ENCODE assay signal across 15 cellular contexts in the genomic region with DNA sequence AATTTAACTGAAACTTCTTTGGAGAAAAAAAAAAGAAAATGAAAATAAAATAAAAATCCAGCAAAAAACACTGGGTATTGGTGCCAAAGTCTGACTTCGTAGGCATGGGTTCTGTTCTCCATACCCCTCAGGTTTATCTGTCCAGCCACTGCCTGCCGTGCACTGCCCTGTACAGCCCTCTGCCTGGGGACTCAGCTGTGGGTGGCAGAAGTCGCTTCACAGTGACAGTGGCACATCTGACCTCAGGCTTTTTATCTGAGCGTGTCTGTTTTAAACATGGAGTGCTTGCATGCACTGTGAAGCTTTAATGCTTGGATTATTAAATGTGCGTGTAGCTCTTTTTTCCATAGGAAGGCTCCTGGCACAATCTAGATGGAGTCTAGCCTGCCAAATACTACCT.
DNase-seq lines count a peak whose midpoint lies in the region; ATAC-seq and TF ChIP-seq lines count a peak whose summit lies in the region.
"Had no signal": no experiment of that assay in that cellular context is flagged by ENCODE, and none has a peak within 500 bp of the region (broad histone marks: within the 10 kb centered on the region; RNA-seq: fewer than 3 reads in every experiment).

No MANE protein-coding gene starts in this region.

- H3K36me3 Mint-ChIP-seq in H9 (ENCODE audit: insufficient read depth in 1 of 3, low read depth in 3 of 3) (no peaks in the 10 kb centered on the region), neural progenitor cell (no peaks in the 10 kb centered on the region)

- H4K91ac ChIP-seq in H9 (ENCODE audit: insufficient read length, low read depth, low read length) = no peak overlapping the region

- no peak overlapping the region for H4K8ac ChIP-seq in H9 (replicated peaks; ENCODE audit: insufficient read length, low read depth, low read length)

- H3K36me3 ChIP-seq in SK-N-MC (ENCODE audit: insufficient read depth, low read length) (no peaks in the 10 kb centered on the region), hepatocyte (replicated peaks; ENCODE audit: insufficient read depth, low read depth) (no peaks in the 10 kb centered on the region), neural progenitor cell (no peaks in the 10 kb centered on the region)

- H2BK120ac ChIP-seq in H9 (ENCODE audit: low read depth, low read length, poor library complexity, severe bottlenecking) = no peak overlapping the region

- peaks cover 65 to 83% of the 10 kb centered on the region in 2 experiments for H3K4me1 Mint-ChIP-seq in H9
- peaks cover 46% of the 10 kb centered on the region for H3K4me1 Mint-ChIP-seq in neural progenitor cell

- intact Hi-C loops in head of caudate nucleus (cut with DNase I) = no loop called here

- H3K14ac ChIP-seq in H9 (ENCODE audit: insufficient read depth, low read length) = no peak overlapping the region

- H2AFZ ChIP-seq in H9 (ENCODE audit: low read length) (no peak overlapping the region), hepatocyte (no peak overlapping the region), neural progenitor cell (replicated peaks) (no peak overlapping the region)

- H3K4me2 ChIP-seq in H9 (ENCODE audit: insufficient read depth, insufficient read length, low read length) = peak overlapping the region; percentile 18
- peak overlapping the region; percentile 69 for H3K4me2 ChIP-seq in hepatocyte
- H3K4me2 ChIP-seq in neural progenitor cell = peak overlapping the region; percentile 49

- no peak overlapping the region for H3K9ac ChIP-seq in H9 (ENCODE audit: extremely low read depth, insufficient read length, low read length)
- peak overlapping the region; percentile 41 for H3K9ac ChIP-seq in SK-N-MC (ENCODE audit: insufficient read length)
- no peak overlapping the region for H3K9ac ChIP-seq in neural progenitor cell

- no peak overlapping the region for H2BK20ac ChIP-seq in H9 (ENCODE audit: low read depth, low read length, poor library complexity, severe bottlenecking)

- H3K9me3 ChIP-seq in H9 (ENCODE audit: control insufficient read depth, low read depth, low read length) (no peaks in the 10 kb centered on the region), SK-N-MC (ENCODE audit: low read depth, low read length) (no peaks in the 10 kb centered on the region), hepatocyte (ENCODE audit: low read depth) (no peaks in the 10 kb centered on the region), neural progenitor cell (ENCODE audit: low read depth) (no peaks in the 10 kb centered on the region)
- H3K9me3 ChIP-seq: BLaER1 treated with 17β-estradiol and CSF1 and Interleukin-3, amounts not matched to agents 10 nM and 100 nM; psoas muscle had no signal

- H3F3A ChIP-seq in neural progenitor cell (ENCODE audit: low read depth) = peaks cover 27% of the 10 kb centered on the region

- H3K4me3 ChIP-seq in SK-N-MC (peak overlapping the region; percentile 73), hepatocyte (peak overlapping the region; percentile 12), neural progenitor cell (no peak overlapping the region)
- H3K4me3 ChIP-seq: psoas muscle had no signal

- H2BK12ac ChIP-seq in H9 (ENCODE audit: insufficient read length, low read depth, low read length) = no peak overlapping the region

- H3K27ac ChIP-seq in H9 (ENCODE audit: insufficient read length, low read depth, low read length) (no peak overlapping the region), SK-N-MC (peak overlapping the region; percentile 85), hepatocyte (peak overlapping the region; percentile 62), neural progenitor cell (no peak overlapping the region)
- H3K27ac ChIP-seq: psoas muscle had no signal

- H3K4ac ChIP-seq in H9 (ENCODE audit: low read depth, low read length) = no peak overlapping the region

- H3K27me3 Mint-ChIP-seq in H9 (ENCODE audit: low read depth) (no peaks in the 10 kb centered on the region), neural progenitor cell (ENCODE audit: insufficient read depth, low read depth) (no peaks in the 10 kb centered on the region)
- H3K27me3 Mint-ChIP-seq: activated CD4-positive, alpha-beta T cell treated with anti-CD3 and anti-CD28 coated beads, Interleukin-2, amount 10 ng/mL, durations not matched to agents 7 days and 5 days; memory B cell had no signal

- H3K4me1 ChIP-seq in H9 (ENCODE audit: insufficient read depth, low read length) (peaks cover 29% of the 10 kb centered on the region), hepatocyte (ENCODE audit: insufficient read depth) (peaks cover 33% of the 10 kb centered on the region), neural progenitor cell (peaks cover 52% of the 10 kb centered on the region)
- H3K4me1 ChIP-seq: psoas muscle had no signal

- no peak for DNase-seq in H9
- DNase-seq in SK-N-MC (ENCODE audit: low read depth, low spot score) = no peak
- no peak for DNase-seq in hepatocyte (ENCODE audit: low spot score)
- no peak for DNase-seq in neural progenitor cell (ENCODE audit: low spot score)
- DNase-seq in head of caudate nucleus = no peak
- DNase-seq in NOMO-1 treated with dmso at 0.1 percent for 144 hours (lab: John Stamatoyannopoulos, UW; ENCODE audit: unreplicated experiment) = no peak
- DNase-seq in T-helper 9 cell = no peak
- DNase-seq: activated CD4-positive, alpha-beta T cell treated with anti-CD3 and anti-CD28 coated beads, Interleukin-2, amount 10 ng/mL, durations not matched to agents 7 days and 5 days; NCI-H1694; psoas muscle; stimulated activated CD4-positive, alpha-beta T cell treated with anti-CD3 and anti-CD28 coated beads, Interleukin-2, amount 100 ng/mL, for 24 hours; stimulated activated naive CD4-positive, alpha-beta T cell had no signal

- no peak overlapping the region for H3K27ac Mint-ChIP-seq in H9
- no peak overlapping the region for H3K27ac Mint-ChIP-seq in neural progenitor cell
- H3K27ac Mint-ChIP-seq: activated CD4-positive, alpha-beta T cell treated with anti-CD3 and anti-CD28 coated beads, Interleukin-2, amount 10 ng/mL, durations not matched to agents 7 days and 5 days had no signal

- H3T11ph ChIP-seq in H9 (ENCODE audit: low read length) = no peak overlapping the region

- no peak overlapping the region for H3K56ac ChIP-seq in H9 (ENCODE audit: insufficient read length, low read depth, low read length)

- no peak overlapping the region for H2BK5ac ChIP-seq in H9 (ENCODE audit: insufficient read length, low read length)

- H3K79me2 ChIP-seq in H9 (ENCODE audit: insufficient read depth, low read length) = peaks cover 1% of the 10 kb centered on the region; the same call in 1 of the 2 replicates
- H3K79me2 ChIP-seq in hepatocyte = peaks cover 12% of the 10 kb centered on the region
- peaks cover 4% of the 10 kb centered on the region for H3K79me2 ChIP-seq in neural progenitor cell (ENCODE audit: low read depth)

- H3K23ac ChIP-seq in H9 (ENCODE audit: insufficient read length, low read depth, low read length) = no peak overlapping the region

- no peaks in the 10 kb centered on the region for H3K9me2 ChIP-seq in hepatocyte (replicated peaks; ENCODE audit: insufficient read depth)

- H3K79me1 ChIP-seq in H9 (ENCODE audit: insufficient read depth, low read depth, low read length, poor library complexity, severe bottlenecking) = no peaks in the 10 kb centered on the region

- peak overlapping the region; percentile 49 to 57; a peak in 4 of 5 replicates for H3K4me3 Mint-ChIP-seq in H9
- H3K4me3 Mint-ChIP-seq in neural progenitor cell = no peak overlapping the region
- H3K4me3 Mint-ChIP-seq: activated CD4-positive, alpha-beta T cell treated with anti-CD3 and anti-CD28 coated beads, Interleukin-2, amount 10 ng/mL, durations not matched to agents 7 days and 5 days; memory B cell had no signal

- no peak overlapping the region for H2AK5ac ChIP-seq in H9 (ENCODE audit: insufficient read length, low read length)

- H3K9me3 Mint-ChIP-seq in H9 = no peaks in the 10 kb centered on the region
- no peaks in the 10 kb centered on the region for H3K9me3 Mint-ChIP-seq in neural progenitor cell
- H3K9me3 Mint-ChIP-seq: memory B cell had no signal

- no peak overlapping the region for H2BK15ac ChIP-seq in H9 (ENCODE audit: low read depth, low read length)

- ATAC-seq in GM21786 (IDR thresholded peaks at IDR 0.05; ENCODE audit: unreplicated experiment) = no peak
- ATAC-seq: psoas muscle had no signal

- H3K23me2 ChIP-seq in H9 (ENCODE audit: insufficient read length, low read depth, low read length, poor library complexity, severe bottlenecking) = no peaks in the 10 kb centered on the region

- no CpG with 5 or more reads among the region's 5 CpGs for WGBS in H9 (ENCODE audit: extremely low coverage, insufficient read length, low lambda C conversion rate)
- 58% methylated on average over 5 of the region's 5 CpGs for WGBS in hepatocyte (ENCODE audit: low lambda C conversion rate, missing lambda C conversion rate)

- no peak overlapping the region for H3K18ac ChIP-seq in H9 (ENCODE audit: insufficient read length, low read depth, low read length)

- no peak overlapping the region for H4K5ac ChIP-seq in H9 (ENCODE audit: insufficient read length, low read depth, low read length)

- TF ChIP-seq CTCF in H9 (conservative IDR thresholded peaks at IDR 0.05) (no peak), hepatocyte (IDR thresholded peaks at IDR 0.05; ENCODE audit: poor library complexity) (no peak), neural progenitor cell (IDR thresholded peaks at IDR 0.05) (no peak)

- no peaks in the 10 kb centered on the region for H3K27me3 ChIP-seq in H9 (ENCODE audit: insufficient read depth, low read length)
- no peaks in the 10 kb centered on the region for H3K27me3 ChIP-seq in hepatocyte
- no peaks in the 10 kb centered on the region for H3K27me3 ChIP-seq in neural progenitor cell
- H3K27me3 ChIP-seq: BLaER1 treated with 17β-estradiol and CSF1 and Interleukin-3, amounts not matched to agents 10 nM and 100 nM had no signal

- H4K20me1 ChIP-seq in H9 (ENCODE audit: control insufficient read depth, insufficient read depth, insufficient read length) (no peaks in the 10 kb centered on the region), hepatocyte (ENCODE audit: insufficient read depth, poor library complexity, severe bottlenecking) (no peaks in the 10 kb centered on the region), neural progenitor cell (ENCODE audit: low read depth) (no peaks in the 10 kb centered on the region)

Comparison
In these comparisons a context has a peak if more than half of its experiments do, and no peak if none do; other contexts are left out.
1. H3K27ac ChIP-seq: peak in SK-N-MC (single experiment) and hepatocyte (single experiment); none in H9 (single experiment) and neural progenitor cell (single experiment).
2. H3K4me2 ChIP-seq: peak in every context shown above with its lines; median percentile 69 in hepatocyte; 49 in neural progenitor cell; 18 in H9.